In genomic region chr9:129053020-129053419, GRCh38 we compare ENCODE assay signal across 1 cellular context.
TF ChIP-seq lines count a peak whose summit lies in the region.

No MANE protein-coding gene starts in this region.

TF ChIP-seq in K562, 482 proteins besides CTCF, POLR2A, EP300 and RAD21:
- TF ChIP-seq RBM25 (IDR thresholded peaks at IDR 0.05; ENCODE audit: low read depth, low read length, severe bottlenecking) (peak; percentile 37), RFX1 (IDR thresholded peaks at IDR 0.05) (no peak)
